Comparison of ENCODE assay signal across 22 cellular contexts in the genomic region with DNA sequence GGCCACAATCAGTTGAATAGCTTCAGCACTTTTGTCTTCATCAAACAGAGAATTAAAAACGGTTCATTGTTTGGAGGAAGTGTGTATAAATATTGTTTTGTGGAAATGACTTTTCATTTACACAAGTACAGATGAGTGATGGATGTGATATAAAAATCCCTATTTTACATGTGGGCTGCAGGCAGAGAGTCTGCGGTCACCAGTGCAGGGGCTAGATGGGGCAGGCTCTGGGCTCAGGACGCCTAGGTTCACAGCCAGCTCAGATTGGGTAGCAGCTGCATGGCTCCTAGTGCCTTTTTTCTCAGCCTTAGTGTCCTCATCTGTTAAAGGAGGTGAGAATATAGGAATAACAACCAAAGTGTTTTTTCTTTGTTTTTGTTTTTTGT. TPM values are rescaled to one million over a fixed set of nuclear protein-coding genes. Genes with fewer than 3 reads are reported as not detected.
DNase-seq lines count a peak whose midpoint lies in the region; ATAC-seq and TF ChIP-seq lines count a peak whose summit lies in the region.
"Had no signal": no experiment of that assay in that cellular context is flagged by ENCODE, and none has a peak within 500 bp of the region (broad histone marks: within the 10 kb centered on the region; RNA-seq: fewer than 3 reads in every experiment).

No MANE protein-coding gene starts in this region.

- 83% methylated on average over 3 of the region's 3 CpGs for WGBS in right cardiac atrium

- DNase-seq in cardiac septum (ENCODE audit: low spot score) (peak; percentile 14), right cardiac atrium (no peak), HFFc6 (no peak), sciatic nerve (ENCODE audit: low spot score) (peak; percentile 5)
- no peak for DNase-seq in activated T-helper 2 cell treated with anti-CD3 and anti-CD28 coated beads, Interferon-gamma antibody, Interleukin-2, Interleukin-4, amounts not matched to agents 10 μg/mL and 5 μg/mL and 100 μg/mL, durations not matched to agents 14 hours and 24 hours and 36 hours (ENCODE audit: low spot score)
- no peak for DNase-seq in stimulated activated CD4-positive, alpha-beta T cell treated with anti-CD3 and anti-CD28 coated beads, Interleukin-12 subunit alpha, Interleukin-12 subunit beta, amount 100 ng/mL, for 4 hours
- DNase-seq: GDM1, H7, KBM-7, NCI-H1092, NCI-H1436, NCI-H187 treated with DMSO at 0.1 percent for 48 hours, NCI-H2107, NCI-H446 treated with DMSO at 0.1 percent for 48 hours, NCI-H526 treated with DMSO at 0.1 percent for 48 hours, PC-9 had no signal

- H3K27ac Mint-ChIP-seq in HFFc6, result peak overlapping the region; percentile 70
- peak overlapping the region; percentile 12 for H3K27ac Mint-ChIP-seq in activated T-helper 2 cell treated with anti-CD3 and anti-CD28 coated beads, Interferon-gamma antibody, Interleukin-2, Interleukin-4, amounts not matched to agents 10 μg/mL and 5 μg/mL and 100 μg/mL, durations not matched to agents 14 hours and 24 hours and 36 hours

- peaks cover 46% of the 10 kb centered on the region for H3K4me1 Mint-ChIP-seq in HFFc6 (ENCODE audit: low read depth)
- peaks cover 29% of the 10 kb centered on the region for H3K4me1 Mint-ChIP-seq in activated T-helper 2 cell treated with anti-CD3 and anti-CD28 coated beads, Interferon-gamma antibody, Interleukin-2, Interleukin-4, amounts not matched to agents 10 μg/mL and 5 μg/mL and 100 μg/mL, durations not matched to agents 14 hours and 24 hours and 36 hours (ENCODE audit: low read depth)

- no peak overlapping the region for H3K27ac ChIP-seq in right cardiac atrium (ENCODE audit: low read length)
- H3K27ac ChIP-seq: HL-60, PC-9 had no signal

- H3K27me3 ChIP-seq in right cardiac atrium (ENCODE audit: control insufficient read depth, insufficient read depth), result no peaks in the 10 kb centered on the region

- intact Hi-C loops in cardiac septum (cut with DNase I) (no loop called here), right cardiac atrium (cut with DNase I) (no loop called here), sciatic nerve (cut with DNase I) (no loop called here)
- intact Hi-C loops in activated T-helper 2 cell treated with anti-CD3 and anti-CD28 coated beads, Interferon-gamma antibody, Interleukin-2, Interleukin-4, amounts not matched to agents 10 μg/mL and 5 μg/mL and 100 μg/mL, durations not matched to agents 14 hours and 24 hours and 36 hours (cut with micrococcal nuclease), result no loop called here

- peaks cover 12% of the 10 kb centered on the region; the same call in 1 of the 2 replicates for H3K36me3 Mint-ChIP-seq in HFFc6 (ENCODE audit: low read depth)
- H3K36me3 Mint-ChIP-seq in activated T-helper 2 cell treated with anti-CD3 and anti-CD28 coated beads, Interferon-gamma antibody, Interleukin-2, Interleukin-4, amounts not matched to agents 10 μg/mL and 5 μg/mL and 100 μg/mL, durations not matched to agents 14 hours and 24 hours and 36 hours (ENCODE audit: low read depth), result peaks cover 67% of the 10 kb centered on the region

- TF ChIP-seq CTCF in HFFc6 (IDR thresholded peaks at IDR 0.05), result no peak

- ATAC-seq in right cardiac atrium (no peak), sciatic nerve (no peak), GM21825 (IDR thresholded peaks at IDR 0.05; ENCODE audit: unreplicated experiment) (no peak), HG02840 (IDR thresholded peaks at IDR 0.05; ENCODE audit: low FRiP score, unreplicated experiment) (no peak)

- no peaks in the 10 kb centered on the region for H3K9me3 ChIP-seq in right cardiac atrium (ENCODE audit: control insufficient read depth, low read length)

- H3K4me1 ChIP-seq in right cardiac atrium (ENCODE audit: control insufficient read depth, insufficient read depth, low read length), result peaks cover 17% of the 10 kb centered on the region

- H3K4me3 ChIP-seq in right cardiac atrium (ENCODE audit: low read length), result no peak overlapping the region
- H3K4me3 ChIP-seq: PC-9 had no signal

- H3K9me3 Mint-ChIP-seq in HFFc6, result no peaks in the 10 kb centered on the region
- H3K9me3 Mint-ChIP-seq in activated T-helper 2 cell treated with anti-CD3 and anti-CD28 coated beads, Interferon-gamma antibody, Interleukin-2, Interleukin-4, amounts not matched to agents 10 μg/mL and 5 μg/mL and 100 μg/mL, durations not matched to agents 14 hours and 24 hours and 36 hours, result no peaks in the 10 kb centered on the region
- H3K9me3 Mint-ChIP-seq: CD14-positive monocyte had no signal

- no peaks in the 10 kb centered on the region for H3K27me3 Mint-ChIP-seq in HFFc6 (ENCODE audit: insufficient read depth)
- H3K27me3 Mint-ChIP-seq in activated T-helper 2 cell treated with anti-CD3 and anti-CD28 coated beads, Interferon-gamma antibody, Interleukin-2, Interleukin-4, amounts not matched to agents 10 μg/mL and 5 μg/mL and 100 μg/mL, durations not matched to agents 14 hours and 24 hours and 36 hours (ENCODE audit: low read depth), result no peaks in the 10 kb centered on the region

- H3K4me3 Mint-ChIP-seq in HFFc6, result no peak overlapping the region
- H3K4me3 Mint-ChIP-seq in activated T-helper 2 cell treated with anti-CD3 and anti-CD28 coated beads, Interferon-gamma antibody, Interleukin-2, Interleukin-4, amounts not matched to agents 10 μg/mL and 5 μg/mL and 100 μg/mL, durations not matched to agents 14 hours and 24 hours and 36 hours (ENCODE audit: low read depth), result no peak overlapping the region
- H3K4me3 Mint-ChIP-seq: CD14-positive monocyte had no signal

RNA-seq across cellular contexts. Expression of a gene that starts 9.8 kb away (rescaled TPM):
- total RNA-seq in cardiac septum (82.8 TPM), right cardiac atrium (10 to 100 TPM; 62.4 to 74.1 (median 64.7) TPM), sciatic nerve (46.9 TPM)
- 62.7 TPM for polyA plus RNA-seq in right cardiac atrium
- 10 to 100 TPM; 62.8 to 80.6 (median 76.3) TPM for total RNA-seq in HFFc6 (2021; fragmentation: NEBNext Ultra II Directional; extraction: Animal tissue kit (Norgen Biotek cat#: 25700))
- total RNA-seq in activated T-helper 2 cell treated with anti-CD3 and anti-CD28 coated beads, Interferon-gamma antibody, Interleukin-2, Interleukin-4, amounts not matched to agents 10 μg/mL and 5 μg/mL and 100 μg/mL, durations not matched to agents 14 hours and 24 hours and 36 hours, result 136 TPM in 2 replicates

RNA-seq across cellular contexts. Expression of a gene that starts 56.7 kb away (rescaled TPM):
- total RNA-seq in cardiac septum (34.2 TPM), right cardiac atrium (10 to 100 TPM; 47.0 to 54.6 (median 49.9) TPM), sciatic nerve (9.0 TPM)
- 28.8 TPM for polyA plus RNA-seq in right cardiac atrium
- total RNA-seq in HFFc6 (2021; fragmentation: NEBNext Ultra II Directional; extraction: Animal tissue kit (Norgen Biotek cat#: 25700)), result 10 to 100 TPM in 4 of 6 experiments, 1 to 10 TPM in 2; 6.3 to 10.6 (median 10.2) TPM
- total RNA-seq in activated T-helper 2 cell treated with anti-CD3 and anti-CD28 coated beads, Interferon-gamma antibody, Interleukin-2, Interleukin-4, amounts not matched to agents 10 μg/mL and 5 μg/mL and 100 μg/mL, durations not matched to agents 14 hours and 24 hours and 36 hours, result not detected in 2 replicates
- total RNA-seq: HT-29 had no signal
- polyA plus RNA-seq: CD14-positive monocyte, HepG2 had no signal

RNA-seq across cellular contexts. Expression of a gene that starts 59.8 kb away (rescaled TPM):
- 49.2 TPM for total RNA-seq in cardiac septum
- total RNA-seq in right cardiac atrium, result 100 to 1,000 TPM in 1 of 4 donors, 10 to 100 TPM in 3; 60.0 to 132 (median 90.8) TPM
- 94.7 TPM for polyA plus RNA-seq in right cardiac atrium
- 1 to 10 TPM in 4 of 6 experiments, under 1 TPM in 2; 0.14 to 3.3 (median 2.1) TPM for total RNA-seq in HFFc6 (2021; fragmentation: NEBNext Ultra II Directional; extraction: Animal tissue kit (Norgen Biotek cat#: 25700))
- not detected in 2 replicates for total RNA-seq in activated T-helper 2 cell treated with anti-CD3 and anti-CD28 coated beads, Interferon-gamma antibody, Interleukin-2, Interleukin-4, amounts not matched to agents 10 μg/mL and 5 μg/mL and 100 μg/mL, durations not matched to agents 14 hours and 24 hours and 36 hours
- total RNA-seq in sciatic nerve, result 55.0 TPM
- total RNA-seq: HT-29, PC-9 had no signal
- polyA plus RNA-seq: CD14-positive monocyte had no signal

Comparison
In these comparisons a context has a peak if more than half of its experiments do, and no peak if none do; other contexts are left out.
1. DNase-seq: peak in cardiac septum (single experiment) and sciatic nerve (single experiment); none in right cardiac atrium (0 of 3), HFFc6 (single experiment), activated T-helper 2 cell treated with anti-CD3 and anti-CD28 coated beads, Interferon-gamma antibody, Interleukin-2, Interleukin-4, amounts not matched to agents 10 μg/mL and 5 μg/mL and 100 μg/mL, durations not matched to agents 14 hours and 24 hours and 36 hours (single experiment) and stimulated activated CD4-positive, alpha-beta T cell treated with anti-CD3 and anti-CD28 coated beads, Interleukin-12 subunit alpha, Interleukin-12 subunit beta, amount 100 ng/mL, for 4 hours (single experiment).
2. RNA of a gene that starts 59.8 kb away (total RNA-seq): 60.0 to 132 TPM in right cardiac atrium, 55.0 TPM in sciatic nerve (single experiment) and 49.2 TPM in cardiac septum (single experiment); 0.14 to 3.3 TPM in HFFc6 and not detected in activated T-helper 2 cell treated with anti-CD3 and anti-CD28 coated beads, Interferon-gamma antibody, Interleukin-2, Interleukin-4, amounts not matched to agents 10 μg/mL and 5 μg/mL and 100 μg/mL, durations not matched to agents 14 hours and 24 hours and 36 hours; every median in the first group is over 10 times any median in the second.